ENCODE assay signal across 8 cellular contexts in the genomic region with DNA sequence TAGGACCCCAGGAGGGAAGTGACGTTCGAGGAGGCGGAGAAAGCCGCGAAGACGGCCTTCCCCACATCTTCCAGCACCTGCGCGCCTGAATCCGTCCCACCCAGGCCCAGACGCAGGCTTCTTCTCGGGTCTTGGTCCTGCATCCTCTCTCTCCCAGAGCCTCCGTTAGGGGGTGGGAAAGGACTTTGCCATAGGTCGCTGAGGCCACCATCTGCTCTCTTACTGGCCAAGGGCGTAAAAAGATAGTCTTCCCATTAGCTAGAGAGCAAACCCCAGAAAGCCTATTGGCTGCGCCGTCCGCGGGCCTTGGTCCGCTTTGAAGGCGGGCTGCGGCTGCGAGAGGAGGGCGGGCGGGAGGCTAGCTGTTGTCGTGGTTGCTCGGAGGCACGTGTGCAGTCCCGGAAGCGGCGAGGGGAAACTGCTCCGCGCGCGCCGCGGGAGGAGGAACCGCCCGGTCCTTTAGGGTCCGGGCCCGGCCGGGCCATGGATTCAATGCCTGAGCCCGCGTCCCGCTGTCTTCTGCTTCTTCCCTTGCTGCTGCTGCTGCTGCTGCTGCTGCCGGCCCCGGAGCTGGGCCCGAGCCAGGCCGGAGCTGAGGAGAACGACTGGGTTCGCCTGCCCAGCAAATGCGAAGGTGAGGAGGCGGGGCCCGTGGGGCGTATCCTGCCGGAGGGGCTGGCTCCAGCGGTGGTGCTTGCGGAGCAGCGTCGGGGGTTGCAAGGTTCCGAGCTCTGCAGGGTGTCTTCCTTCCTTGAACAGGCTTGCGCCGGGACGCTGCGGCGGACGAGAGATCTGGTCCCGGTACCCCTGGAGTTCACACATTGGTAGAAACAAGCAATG. TPM values are rescaled to one million over a fixed set of nuclear protein-coding genes. Genes with fewer than 3 reads are reported as not detected.
DNase-seq lines count a peak whose midpoint lies in the region; ATAC-seq lines count a peak whose summit lies in the region.

A gene (plus strand): TSS at position 393 of the 840 bp plus-strand sequence. CDS start 91 bp downstream, at position 484.

- H3K4me3 ChIP-seq in NT2/D1 (ENCODE audit: insufficient read length, low read depth) (peak within 1 kb of the TSS; percentile 71), endocrine pancreas (ENCODE audit: control insufficient read depth, insufficient read depth, low read length) (peak within 1 kb of the TSS; percentile 90), mesendoderm (ENCODE audit: low read length) (peak within 1 kb of the TSS; percentile 46)

- H3K27ac Mint-ChIP-seq in activated CD8-positive, alpha-beta memory T cell treated with anti-CD3 and anti-CD28 coated beads, Interleukin-2, amount 10 ng/mL, durations not matched to agents 7 days and 5 days, result peak within 1 kb of the TSS; percentile 92

- H3K4me3 Mint-ChIP-seq in activated CD8-positive, alpha-beta memory T cell treated with anti-CD3 and anti-CD28 coated beads, Interleukin-2, amount 10 ng/mL, durations not matched to agents 7 days and 5 days, result peak within 1 kb of the TSS; percentile 93

- CTCF ChIA-PET in activated CD8-positive, alpha-beta memory T cell treated with anti-CD3 and anti-CD28 coated beads, Interleukin-2, amount 10 ng/mL, durations not matched to agents 7 days and 5 days (lab: Charles Lee), result interaction anchor here (0.6 to 3.7 kb wide), 19 partner anchors 12 to 1008 kb away, joined by 3 to 22 read pairs (median 3); a partner anchor contains a TSS

- H4K8ac ChIP-seq in mesendoderm (ENCODE audit: low read depth, low read length), result peak within 1 kb of the TSS; percentile 89

- no peak within 1 kb of the TSS for H4K5ac ChIP-seq in mesendoderm (ENCODE audit: low read length)

- peak within 1 kb of the TSS; percentile 84 for H3K18ac ChIP-seq in mesendoderm (ENCODE audit: low read length)

- peak within 1 kb of the TSS; percentile 88 for H3K56ac ChIP-seq in mesendoderm (ENCODE audit: low read length)

- H3K79me1 ChIP-seq in mesendoderm (ENCODE audit: low read length), result peaks cover 15% of the 10 kb centered on the region

- H3K27me3 Mint-ChIP-seq in activated CD8-positive, alpha-beta memory T cell treated with anti-CD3 and anti-CD28 coated beads, Interleukin-2, amount 10 ng/mL, durations not matched to agents 7 days and 5 days, result no peaks in the 10 kb centered on the region

- H3K4me2 ChIP-seq in mesendoderm (ENCODE audit: low read length), result peak within 1 kb of the TSS; percentile 78

- no CpG with 5 or more reads among the region's 67 CpGs for WGBS in mesendoderm (ENCODE audit: extremely low coverage, insufficient coverage, low lambda C conversion rate)

- DNase-seq in COR-L47 (lab: John Stamatoyannopoulos, UW) (peak; percentile 96), HUDEP-2 (lab: John Stamatoyannopoulos, UW; ENCODE audit: unreplicated experiment in 76 of 76) (peak in 75 of 76 experiments; percentile 89 to 99 (median 97)), NT2/D1 (ENCODE audit: low read depth, low spot score) (peak; percentile 93), mesendoderm (peak; percentile 100)
- peak; percentile 99 for DNase-seq in activated CD8-positive, alpha-beta memory T cell treated with anti-CD3 and anti-CD28 coated beads, Interleukin-2, amount 10 ng/mL, durations not matched to agents 7 days and 5 days
- peak; percentile 86 for DNase-seq in stimulated activated CD8-positive, alpha-beta memory T cell treated with anti-CD3 and anti-CD28 coated beads, Interleukin-15, amount 100 ng/mL, for 1 hour (ENCODE audit: low read depth)

- peaks cover 38% of the 10 kb centered on the region for H3K4me1 Mint-ChIP-seq in activated CD8-positive, alpha-beta memory T cell treated with anti-CD3 and anti-CD28 coated beads, Interleukin-2, amount 10 ng/mL, durations not matched to agents 7 days and 5 days

- H3K9me3 ChIP-seq in NT2/D1 (ENCODE audit: insufficient read depth, low read length), result no peaks in the 10 kb centered on the region
- no peaks in the 10 kb centered on the region for H3K9me3 ChIP-seq in endocrine pancreas (ENCODE audit: control insufficient read depth, low read length)

- H3K36me3 Mint-ChIP-seq in activated CD8-positive, alpha-beta memory T cell treated with anti-CD3 and anti-CD28 coated beads, Interleukin-2, amount 10 ng/mL, durations not matched to agents 7 days and 5 days, result peaks cover 17% of the 10 kb centered on the region

- peak within 1 kb of the TSS; percentile 31 for H3K23ac ChIP-seq in mesendoderm (ENCODE audit: low read length)

- H3K9me3 Mint-ChIP-seq in activated CD8-positive, alpha-beta memory T cell treated with anti-CD3 and anti-CD28 coated beads, Interleukin-2, amount 10 ng/mL, durations not matched to agents 7 days and 5 days (ENCODE audit: low read depth), result no peaks in the 10 kb centered on the region

- peak within 1 kb of the TSS; percentile 88 for H3K9ac ChIP-seq in NT2/D1 (ENCODE audit: insufficient read length, low read depth)
- peak within 1 kb of the TSS; percentile 73 for H3K9ac ChIP-seq in endocrine pancreas (ENCODE audit: control insufficient read depth, insufficient read depth, low read length)
- H3K9ac ChIP-seq in mesendoderm (ENCODE audit: low read length), result peak within 1 kb of the TSS; percentile 89

- H3K27me3 ChIP-seq in NT2/D1 (ENCODE audit: insufficient read depth, insufficient read length) (no peaks in the 10 kb centered on the region), endocrine pancreas (ENCODE audit: control insufficient read depth, insufficient read depth, low read length) (no peaks in the 10 kb centered on the region), mesendoderm (ENCODE audit: insufficient read depth, low read length, poor library complexity) (no peaks in the 10 kb centered on the region)

- peak within 1 kb of the TSS; percentile 92 for H3K4ac ChIP-seq in mesendoderm (ENCODE audit: low read depth, low read length)

- ATAC-seq in GM21381 (IDR thresholded peaks at IDR 0.05; ENCODE audit: unreplicated experiment), result peak; percentile 70
- ATAC-seq in activated CD8-positive, alpha-beta memory T cell treated with anti-CD3 and anti-CD28 coated beads, Interleukin-2, amount 10 ng/mL, durations not matched to agents 7 days and 5 days, result peak; percentile 86

- H3K36me3 ChIP-seq in NT2/D1 (ENCODE audit: insufficient read depth, insufficient read length, low read length) (peaks cover 18% of the 10 kb centered on the region), endocrine pancreas (ENCODE audit: control insufficient read depth, insufficient read depth, low read length) (no peaks in the 10 kb centered on the region), mesendoderm (ENCODE audit: control insufficient read depth, insufficient read depth, low read length) (peaks cover 2% of the 10 kb centered on the region)

- H3K4me1 ChIP-seq in NT2/D1 (ENCODE audit: insufficient read depth, insufficient read length), result peaks cover 3% of the 10 kb centered on the region
- no peaks in the 10 kb centered on the region for H3K4me1 ChIP-seq in endocrine pancreas (ENCODE audit: control insufficient read depth, insufficient read depth, low read length)
- peaks cover 2% of the 10 kb centered on the region for H3K4me1 ChIP-seq in mesendoderm (ENCODE audit: control insufficient read depth, low read depth, low read length)

- peak within 1 kb of the TSS; percentile 59 for H2AK5ac ChIP-seq in mesendoderm (ENCODE audit: low read length)

- H3K79me2 ChIP-seq in mesendoderm (ENCODE audit: control insufficient read depth, insufficient read depth, low read length), result peaks cover 28% of the 10 kb centered on the region

- H2BK15ac ChIP-seq in mesendoderm (replicated peaks; ENCODE audit: low read depth), result no peak within 1 kb of the TSS

- no peak within 1 kb of the TSS for H2BK120ac ChIP-seq in mesendoderm (ENCODE audit: low read depth, low read length)

- H3K27ac ChIP-seq in mesendoderm (ENCODE audit: low read depth, low read length), result peak within 1 kb of the TSS; percentile 97

- peak within 1 kb of the TSS; percentile 29 for H2BK5ac ChIP-seq in mesendoderm (ENCODE audit: low read length)

RNA-seq across cellular contexts. Expression of the gene that starts here (rescaled TPM):
- 10 to 100 TPM; 44.1 to 56.4 TPM for total RNA-seq in activated CD8-positive, alpha-beta memory T cell treated with anti-CD3 and anti-CD28 coated beads, Interleukin-2, amount 10 ng/mL, durations not matched to agents 7 days and 5 days
- polyA plus RNA-seq in mesendoderm (2013, experiment 1 of 2), result 42.5 TPM
- polyA plus RNA-seq in mesendoderm (2013, experiment 2 of 2), result 40.8 TPM

Comparison
In these comparisons a context has a peak if more than half of its experiments do, and no peak if none do; other contexts are left out.
1. Peak in every context shown above with its lines: DNase-seq, ATAC-seq, H3K4me3 ChIP-seq and H3K27ac ChIP-seq.